1 cellular context compared by ENCODE assay signal in genomic region chr20:58028123-58028522, GRCh38.
TF ChIP-seq lines count a peak whose summit lies in the region.

No MANE protein-coding gene starts in this region.

TF ChIP-seq in H1, 55 proteins besides CTCF, POLR2A, EP300 and RAD21 (continued from another document):
- no peak for TF ChIP-seq CHD7 (IDR thresholded peaks at IDR 0.05; ENCODE audit: insufficient replicate concordance, low read length)
- TF ChIP-seq FOSL1 (IDR thresholded peaks at IDR 0.05; ENCODE audit: insufficient read depth, low read depth, low read length) = no peak
- TF ChIP-seq BACH1 (IDR thresholded peaks at IDR 0.05; ENCODE audit: low read length) = no peak
- TF ChIP-seq SUZ12 (IDR thresholded peaks at IDR 0.05; ENCODE audit: low read length) = no peak
- TF ChIP-seq TBP (IDR thresholded peaks at IDR 0.05; ENCODE audit: low read depth, low read length) = no peak
- no peak for TF ChIP-seq RFX5 (IDR thresholded peaks at IDR 0.05; ENCODE audit: borderline replicate concordance, low read depth, low read length)
- TF ChIP-seq NANOG (IDR thresholded peaks at IDR 0.05; ENCODE audit: insufficient read depth, low read depth, low read length, poor library complexity, severe bottlenecking) = no peak
- no peak for TF ChIP-seq CBX5 (IDR thresholded peaks at IDR 0.05; ENCODE audit: low read depth, low read length)
- no peak for TF ChIP-seq PHF8 (conservative IDR thresholded peaks at IDR 0.05; ENCODE audit: low read depth, low read length)
- TF ChIP-seq TAF7 (optimal IDR thresholded peaks at IDR 0.05; ENCODE audit: borderline replicate concordance, low read depth, low read length) = no peak
- no peak for TF ChIP-seq TCF12 (IDR thresholded peaks at IDR 0.05; ENCODE audit: low read depth, low read length)
- TF ChIP-seq CHD1 (IDR thresholded peaks at IDR 0.05; ENCODE audit: low read depth, low read length) = no peak
- TF ChIP-seq POLR2AphosphoS5 (IDR thresholded peaks at IDR 0.05; ENCODE audit: low read depth, low read length) = no peak
- no peak for TF ChIP-seq GABPA (IDR thresholded peaks at IDR 0.05; ENCODE audit: borderline replicate concordance, insufficient read depth, low read length)
